Comparison of ENCODE assay signal across 8 cellular contexts in the genomic region with DNA sequence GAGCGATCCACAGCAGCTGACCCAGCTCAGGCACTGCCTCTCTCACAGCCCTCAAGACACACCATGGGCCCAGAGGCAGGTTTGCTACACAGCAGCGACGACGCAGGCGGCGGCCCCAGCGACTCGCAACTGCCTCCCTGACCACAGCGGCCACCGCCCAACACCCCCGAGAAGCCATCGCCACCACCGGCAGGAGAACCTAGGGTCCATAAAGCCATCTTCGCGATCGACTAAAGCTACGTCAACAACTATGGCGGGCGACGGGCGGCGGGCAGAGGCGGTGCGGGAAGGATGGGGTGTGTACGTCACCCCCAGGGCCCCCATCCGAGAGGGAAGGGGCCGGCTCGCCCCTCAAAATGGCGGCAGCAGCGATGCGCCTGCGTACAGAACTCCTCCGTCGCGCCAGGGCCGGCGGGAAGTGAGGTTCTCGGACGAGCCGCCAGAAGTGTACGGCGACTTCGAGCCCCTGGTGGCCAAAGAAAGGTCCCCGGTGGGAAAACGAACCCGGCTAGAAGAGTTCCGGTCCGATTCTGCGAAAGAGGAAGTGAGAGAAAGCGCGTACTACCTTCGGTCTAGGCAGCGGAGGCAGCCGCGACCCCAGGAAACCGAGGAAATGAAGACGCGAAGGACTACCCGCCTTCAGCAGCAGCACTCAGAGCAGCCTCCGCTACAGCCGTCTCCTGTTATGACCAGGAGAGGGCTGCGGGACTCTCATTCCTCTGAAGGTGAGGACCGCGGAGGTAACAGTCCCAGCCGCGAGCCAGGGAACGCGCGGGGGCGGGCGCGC. TPM values are rescaled to one million over a fixed set of nuclear protein-coding genes. Genes with fewer than 3 reads are reported as not detected.
A peak's percentile ranks its signal among the peaks of the same experiment; 100 is the strongest.
DNase-seq lines count a peak whose midpoint lies in the region; ATAC-seq and TF ChIP-seq lines count a peak whose summit lies in the region.

A gene with protein sequence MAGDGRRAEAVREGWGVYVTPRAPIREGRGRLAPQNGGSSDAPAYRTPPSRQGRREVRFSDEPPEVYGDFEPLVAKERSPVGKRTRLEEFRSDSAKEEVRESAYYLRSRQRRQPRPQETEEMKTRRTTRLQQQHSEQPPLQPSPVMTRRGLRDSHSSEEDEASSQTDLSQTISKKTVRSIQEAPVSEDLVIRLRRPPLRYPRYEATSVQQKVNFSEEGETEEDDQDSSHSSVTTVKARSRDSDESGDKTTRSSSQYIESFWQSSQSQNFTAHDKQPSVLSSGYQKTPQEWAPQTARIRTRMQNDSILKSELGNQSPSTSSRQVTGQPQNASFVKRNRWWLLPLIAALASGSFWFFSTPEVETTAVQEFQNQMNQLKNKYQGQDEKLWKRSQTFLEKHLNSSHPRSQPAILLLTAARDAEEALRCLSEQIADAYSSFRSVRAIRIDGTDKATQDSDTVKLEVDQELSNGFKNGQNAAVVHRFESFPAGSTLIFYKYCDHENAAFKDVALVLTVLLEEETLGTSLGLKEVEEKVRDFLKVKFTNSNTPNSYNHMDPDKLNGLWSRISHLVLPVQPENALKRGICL (plus strand): TSS at position 33 of the 787 bp plus-strand sequence. CDS start 218 bp downstream, at position 251.

- TF ChIP-seq CTCF in Loucy (conservative IDR thresholded peaks at IDR 0.05; ENCODE audit: low read length) = peak; percentile 44

- in situ Hi-C loops in G401 (cut with HindIII; ENCODE audit: low sequenced_read_pairs) = no loop called here

- no peaks in the 10 kb centered on the region for H3K9me3 Mint-ChIP-seq in natural killer cell treated with Interleukin-12 subunit alpha and Interleukin-12 subunit beta and Interleukin-15 and Interleukin-18, amount 100 ng/mL, for 72 hours

- peak within 1 kb of the TSS; percentile 94 for H3K4me3 ChIP-seq in H7 (ENCODE audit: insufficient read depth, low read depth, low read length)
- H3K4me3 ChIP-seq in Loucy (ENCODE audit: low read length, poor library complexity, severe bottlenecking) = peak within 1 kb of the TSS; percentile 100

- DNase-seq in G401 (ENCODE audit: low spot score) = peak; percentile 97
- peak; percentile 96 for DNase-seq in H7
- peak; percentile 95 for DNase-seq in activated T-helper 9 cell treated with anti-CD3 and anti-CD28 coated beads, Interleukin-2, amount 50 U/mL, for 16 hours (ENCODE audit: low read depth)
- peak; percentile 95 for DNase-seq in fibroblast of peridontal ligament (ENCODE audit: extremely low read depth)
- DNase-seq in natural killer cell treated with Interleukin-12 subunit alpha and Interleukin-12 subunit beta and Interleukin-15 and Interleukin-18, amount 100 ng/mL, for 72 hours (ENCODE audit: low spot score) = peak; percentile 99
- peak; percentile 96 for DNase-seq in stimulated activated naive CD8-positive, alpha-beta T cell treated with anti-CD3 and anti-CD28 coated beads, Interleukin-15, Interleukin-2, amounts not matched to agents 100 U/mL and 50 U/mL, for 24 hours

- peaks cover 30% of the 10 kb centered on the region for H4K20me1 ChIP-seq in Loucy (ENCODE audit: insufficient read depth, low read length, poor library complexity, severe bottlenecking)

- H3K4me3 Mint-ChIP-seq in natural killer cell treated with Interleukin-12 subunit alpha and Interleukin-12 subunit beta and Interleukin-15 and Interleukin-18, amount 100 ng/mL, for 72 hours = peak within 1 kb of the TSS; percentile 98

- peak within 1 kb of the TSS; percentile 99 to 100 for H3K27ac Mint-ChIP-seq in natural killer cell treated with Interleukin-12 subunit alpha and Interleukin-12 subunit beta and Interleukin-15 and Interleukin-18, amount 100 ng/mL, for 72 hours

- peaks cover 37 to 40% of the 10 kb centered on the region in 2 donors for H3K4me1 Mint-ChIP-seq in natural killer cell treated with Interleukin-12 subunit alpha and Interleukin-12 subunit beta and Interleukin-15 and Interleukin-18, amount 100 ng/mL, for 72 hours (ENCODE audit: low read depth in 2 of 2)

- H3K79me2 ChIP-seq in Loucy (ENCODE audit: insufficient read depth, low read length) = peaks cover 54% of the 10 kb centered on the region

- ATAC-seq in natural killer cell treated with Interleukin-12 subunit alpha and Interleukin-12 subunit beta and Interleukin-15 and Interleukin-18, amount 100 ng/mL, for 72 hours = peak; percentile 92 to 95
- ATAC-seq in stimulated activated naive CD8-positive, alpha-beta T cell treated with anti-CD3 and anti-CD28 coated beads, Interleukin-15, Interleukin-2, amounts not matched to agents 100 U/mL and 50 U/mL, for 24 hours = peak; percentile 86

- peak within 1 kb of the TSS; percentile 95 for H3K4me2 ChIP-seq in Loucy (ENCODE audit: low read depth, low read length, poor library complexity, severe bottlenecking)

- no peaks in the 10 kb centered on the region for H3K9me3 ChIP-seq in Loucy (ENCODE audit: insufficient read depth, low read depth, low read length)

- peaks cover 57% of the 10 kb centered on the region for H3K4me1 ChIP-seq in Loucy (ENCODE audit: insufficient read depth, low read length, poor library complexity, severe bottlenecking)

- peaks cover 9% of the 10 kb centered on the region; the same call in 1 of the 2 replicates for H3F3A ChIP-seq in Loucy (ENCODE audit: low read depth)

- H3K9ac ChIP-seq in Loucy (ENCODE audit: low read depth, low read length, poor library complexity, severe bottlenecking) = peak within 1 kb of the TSS; percentile 92

- no peaks in the 10 kb centered on the region for H3K9me2 ChIP-seq in Loucy (replicated peaks; ENCODE audit: low read depth, low read length)

- H3K27me3 Mint-ChIP-seq in natural killer cell treated with Interleukin-12 subunit alpha and Interleukin-12 subunit beta and Interleukin-15 and Interleukin-18, amount 100 ng/mL, for 72 hours = no peaks in the 10 kb centered on the region

- H3K27me3 ChIP-seq in H7 (ENCODE audit: control insufficient read depth, insufficient read depth, low read length) (no peaks in the 10 kb centered on the region), Loucy (ENCODE audit: insufficient read depth, low read length, poor library complexity, severe bottlenecking) (no peaks in the 10 kb centered on the region)

- H3K36me3 ChIP-seq in H7 (replicated peaks; ENCODE audit: control insufficient read depth, insufficient read depth, low read length) = peaks cover 5% of the 10 kb centered on the region
- H3K36me3 ChIP-seq in Loucy (ENCODE audit: insufficient read depth, low read length) = 0 out of 2 replicates have a peak, but pooled peaks cover 3% of the 10 kb centered on the region

- peaks cover 12% of the 10 kb centered on the region for H3K36me3 Mint-ChIP-seq in natural killer cell treated with Interleukin-12 subunit alpha and Interleukin-12 subunit beta and Interleukin-15 and Interleukin-18, amount 100 ng/mL, for 72 hours

- peak within 1 kb of the TSS; percentile 96 for H2AFZ ChIP-seq in Loucy (ENCODE audit: low read length)

- peak; percentile 73 for TF ChIP-seq POLR2A in Raji (IDR thresholded peaks at IDR 0.05; ENCODE audit: insufficient read depth, low read depth, low read length)

RNA-seq across cellular contexts. Expression of the gene that starts here (rescaled TPM):
- 23.9 and 42.6 TPM in 2 replicates for total RNA-seq in G401 (2014; rRNA removed; shearing (Covaris generic))
- 34.2 and 43.7 TPM in 2 replicates for total RNA-seq in H7 (2014; rRNA removed; shearing (Covaris generic))
- total RNA-seq in natural killer cell treated with Interleukin-12 subunit alpha and Interleukin-12 subunit beta and Interleukin-15 and Interleukin-18, amount 100 ng/mL, for 72 hours = 10 to 100 TPM; 73.1 to 84.0 TPM

Comparison
In these comparisons a context has a peak if more than half of its experiments do, and no peak if none do; other contexts are left out.
1. Peak in every context shown above with its lines: DNase-seq, ATAC-seq and H3K4me3 ChIP-seq.